In the genomic region with DNA sequence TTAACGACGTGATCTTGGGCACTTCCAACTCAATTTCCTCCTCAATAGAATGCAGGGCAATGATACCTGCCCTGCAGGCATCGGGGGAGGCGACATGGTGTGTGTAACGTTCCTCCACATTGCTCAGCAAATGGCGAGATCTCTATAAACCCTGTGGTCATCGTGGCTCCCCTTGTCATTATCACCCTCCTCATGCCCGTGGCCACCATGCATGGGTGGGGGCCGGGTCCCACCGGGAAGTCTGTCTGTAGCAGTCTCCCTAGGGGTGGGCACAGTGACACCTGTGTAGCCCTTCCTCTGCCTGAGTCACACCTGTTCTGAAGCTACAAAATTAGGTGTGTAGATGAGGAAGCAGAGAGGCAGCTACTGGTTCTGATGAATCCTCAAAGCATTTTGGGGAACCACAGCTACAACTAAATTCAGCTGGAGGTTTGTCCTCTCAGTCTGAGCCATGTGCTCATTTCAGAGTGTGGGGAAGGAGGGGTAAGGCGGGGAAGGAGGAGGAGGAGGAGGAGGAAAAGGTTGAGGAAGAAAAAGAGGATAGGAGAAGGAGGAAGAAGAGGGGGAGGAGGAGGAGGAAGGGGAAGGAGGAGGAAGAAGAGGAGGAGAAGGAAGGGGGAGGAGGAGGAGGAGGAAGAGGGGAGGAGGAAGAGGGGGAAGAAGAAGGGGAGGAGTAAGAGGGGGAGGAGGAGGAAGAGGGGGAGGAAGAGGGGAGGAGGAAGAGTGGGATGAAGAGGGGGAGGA, we compare ENCODE assay signal across 18 cellular contexts. TPM values are rescaled to one million over a fixed set of nuclear protein-coding genes. Genes with fewer than 3 reads are reported as not detected.
A peak's percentile ranks its signal among the peaks of the same experiment; 100 is the strongest.
DNase-seq lines count a peak whose midpoint lies in the region; ATAC-seq and TF ChIP-seq lines count a peak whose summit lies in the region.
"Had no signal": no experiment of that assay in that cellular context is flagged by ENCODE, and none has a peak within 500 bp of the region (broad histone marks: within the 10 kb centered on the region; RNA-seq: fewer than 3 reads in every experiment).

No MANE protein-coding gene starts in this region.

- H3K9ac ChIP-seq in MM.1S (ENCODE audit: low read length), result no peak overlapping the region

- ATAC-seq in activated CD8-positive, alpha-beta memory T cell treated with anti-CD3 and anti-CD28 coated beads, Interleukin-2, amount 10 ng/mL, durations not matched to agents 7 days and 5 days, result no peak
- peak; percentile 50 for ATAC-seq in foreskin keratinocyte
- ATAC-seq in stimulated activated memory B cell treated with anti-CD40 and anti-IgM and Interleukin-4, amounts not matched to agents 10 μg/mL and 1 μg/mL and 100 μg/mL, for 72 hours, result peak; percentile 37
- ATAC-seq: activated naive CD4-positive, alpha-beta T cell treated with anti-CD3 and anti-CD28 coated beads, Interleukin-2, amount 50 U/mL, for 72 hours; CD8-positive, alpha-beta T cell had no signal

- no peak overlapping the region for H3K4me2 ChIP-seq in MM.1S (ENCODE audit: low read depth, low read length)

- H3K9me2 ChIP-seq in MM.1S (replicated peaks; ENCODE audit: insufficient read depth, low read length), result no peaks in the 10 kb centered on the region

- H3K9me3 ChIP-seq in MM.1S (replicated peaks; ENCODE audit: insufficient read depth, low read length), result no peaks in the 10 kb centered on the region

- no peak overlapping the region for H3K4me3 Mint-ChIP-seq in activated CD8-positive, alpha-beta memory T cell treated with anti-CD3 and anti-CD28 coated beads, Interleukin-2, amount 10 ng/mL, durations not matched to agents 7 days and 5 days
- H3K4me3 Mint-ChIP-seq in stimulated activated memory B cell treated with anti-CD40 and anti-IgM and Interleukin-4, amounts not matched to agents 10 μg/mL and 1 μg/mL and 100 μg/mL, for 72 hours, result peak overlapping the region; percentile 47
- H3K4me3 Mint-ChIP-seq in chondrocyte (ENCODE audit: unreplicated experiment), result no peak overlapping the region
- H3K4me3 Mint-ChIP-seq: CD8-positive, alpha-beta T cell had no signal

- no peaks in the 10 kb centered on the region for H4K20me1 ChIP-seq in MM.1S (ENCODE audit: insufficient read depth, low read length)

- no peak overlapping the region for H3K27ac Mint-ChIP-seq in activated CD8-positive, alpha-beta memory T cell treated with anti-CD3 and anti-CD28 coated beads, Interleukin-2, amount 10 ng/mL, durations not matched to agents 7 days and 5 days
- H3K27ac Mint-ChIP-seq in stimulated activated memory B cell treated with anti-CD40 and anti-IgM and Interleukin-4, amounts not matched to agents 10 μg/mL and 1 μg/mL and 100 μg/mL, for 72 hours, result peak overlapping the region; percentile 90
- H3K27ac Mint-ChIP-seq in chondrocyte (ENCODE audit: unreplicated experiment), result no peak overlapping the region
- H3K27ac Mint-ChIP-seq: activated naive CD4-positive, alpha-beta T cell treated with anti-CD3 and anti-CD28 coated beads, Interleukin-2, amount 50 U/mL, for 72 hours; CD8-positive, alpha-beta T cell had no signal

- H3K4me3 ChIP-seq in MM.1S (ENCODE audit: low read length), result no peak overlapping the region
- H3K4me3 ChIP-seq: SK-N-MC had no signal

- no peaks in the 10 kb centered on the region for H3K36me3 ChIP-seq in MM.1S (replicated peaks; ENCODE audit: insufficient read depth, low read length)

- no peaks in the 10 kb centered on the region for H3K27me3 Mint-ChIP-seq in activated CD8-positive, alpha-beta memory T cell treated with anti-CD3 and anti-CD28 coated beads, Interleukin-2, amount 10 ng/mL, durations not matched to agents 7 days and 5 days
- H3K27me3 Mint-ChIP-seq in stimulated activated memory B cell treated with anti-CD40 and anti-IgM and Interleukin-4, amounts not matched to agents 10 μg/mL and 1 μg/mL and 100 μg/mL, for 72 hours, result no peaks in the 10 kb centered on the region
- peaks cover 12% of the 10 kb centered on the region for H3K27me3 Mint-ChIP-seq in chondrocyte (ENCODE audit: low read depth)

- in situ Hi-C loops in KBM-7 (cut with MboI; ENCODE audit: low pct_unique_long_range_greater_than_20kb, low sequenced_read_pairs), result no loop called here

- no peaks in the 10 kb centered on the region for H3K36me3 Mint-ChIP-seq in activated CD8-positive, alpha-beta memory T cell treated with anti-CD3 and anti-CD28 coated beads, Interleukin-2, amount 10 ng/mL, durations not matched to agents 7 days and 5 days
- H3K36me3 Mint-ChIP-seq in stimulated activated memory B cell treated with anti-CD40 and anti-IgM and Interleukin-4, amounts not matched to agents 10 μg/mL and 1 μg/mL and 100 μg/mL, for 72 hours, result no peaks in the 10 kb centered on the region
- no peaks in the 10 kb centered on the region for H3K36me3 Mint-ChIP-seq in chondrocyte (ENCODE audit: low read depth)
- H3K36me3 Mint-ChIP-seq: activated naive CD4-positive, alpha-beta T cell treated with anti-CD3 and anti-CD28 coated beads, Interleukin-2, amount 50 U/mL, for 72 hours; CD8-positive, alpha-beta T cell had no signal

- H3K27me3 ChIP-seq in foreskin keratinocyte, result peaks cover 12% of the 10 kb centered on the region
- peaks cover 18% of the 10 kb centered on the region; the same call in 1 of the 2 replicates for H3K27me3 ChIP-seq in MM.1S (replicated peaks; ENCODE audit: insufficient read depth, low read length)

- TF ChIP-seq CTCF in foreskin keratinocyte (conservative IDR thresholded peaks at IDR 0.05) (no peak), chondrocyte (IDR thresholded peaks at IDR 0.05) (no peak), MM.1S (IDR thresholded peaks at IDR 0.05; ENCODE audit: low read length) (no peak)

- no peaks in the 10 kb centered on the region for H3F3A ChIP-seq in MM.1S (ENCODE audit: insufficient read depth, low read length)

- CTCF ChIA-PET in activated CD8-positive, alpha-beta memory T cell treated with anti-CD3 and anti-CD28 coated beads, Interleukin-2, amount 10 ng/mL, durations not matched to agents 7 days and 5 days (lab: Charles Lee), result interaction anchor here (3.0 kb wide), 1 partner anchor 11 kb away, joined by 16 read pairs; no protein-coding TSS in a partner anchor

- H3K4me1 ChIP-seq in foreskin keratinocyte, result no peaks in the 10 kb centered on the region
- 0 out of 2 replicates have a peak, but pooled peaks cover 3% of the 10 kb centered on the region for H3K4me1 ChIP-seq in MM.1S (ENCODE audit: low read length)

- H3K27ac ChIP-seq in foreskin keratinocyte, result no peak overlapping the region
- H3K27ac ChIP-seq in MM.1S (ENCODE audit: low read length), result no peak overlapping the region
- H3K27ac ChIP-seq: SK-N-MC had no signal

- H3K4me1 Mint-ChIP-seq in activated CD8-positive, alpha-beta memory T cell treated with anti-CD3 and anti-CD28 coated beads, Interleukin-2, amount 10 ng/mL, durations not matched to agents 7 days and 5 days, result peaks cover 6% of the 10 kb centered on the region
- H3K4me1 Mint-ChIP-seq in stimulated activated memory B cell treated with anti-CD40 and anti-IgM and Interleukin-4, amounts not matched to agents 10 μg/mL and 1 μg/mL and 100 μg/mL, for 72 hours, result peaks cover 81% of the 10 kb centered on the region
- peaks cover 57% of the 10 kb centered on the region for H3K4me1 Mint-ChIP-seq in chondrocyte (ENCODE audit: low read depth)

- peak; percentile 42 for DNase-seq in activated CD8-positive, alpha-beta memory T cell treated with anti-CD3 and anti-CD28 coated beads, Interleukin-2, amount 50 U/mL, for 48 hours
- DNase-seq in activated CD8-positive, alpha-beta memory T cell treated with anti-CD3 and anti-CD28 coated beads, Interleukin-2, amount 10 ng/mL, durations not matched to agents 7 days and 5 days, result no peak
- DNase-seq in KBM-7 (peak; percentile 18), foreskin keratinocyte (no peak), chondrocyte (ENCODE audit: low spot score) (no peak), MM.1S (no peak), GF-D8 (lab: John Stamatoyannopoulos, UW) (no peak)
- DNase-seq: activated CD4-positive, alpha-beta T cell treated with anti-CD3 and anti-CD28 coated beads for 48 hours; DMS79 treated with DMSO at 0.1 percent for 48 hours; hypothalamus; NCI-H1436; NCI-H2171 treated with DMSO at 0.1 percent for 48 hours; NCI-H748 treated with DMSO at 0.1 percent for 48 hours; trophoblast cell had no signal

- H2AFZ ChIP-seq in MM.1S (ENCODE audit: low read length), result no peak overlapping the region

- no peaks in the 10 kb centered on the region for H3K79me2 ChIP-seq in MM.1S (ENCODE audit: low read length)

- no peaks in the 10 kb centered on the region for H3K9me3 Mint-ChIP-seq in activated CD8-positive, alpha-beta memory T cell treated with anti-CD3 and anti-CD28 coated beads, Interleukin-2, amount 10 ng/mL, durations not matched to agents 7 days and 5 days (ENCODE audit: low read depth)
- no peaks in the 10 kb centered on the region for H3K9me3 Mint-ChIP-seq in stimulated activated memory B cell treated with anti-CD40 and anti-IgM and Interleukin-4, amounts not matched to agents 10 μg/mL and 1 μg/mL and 100 μg/mL, for 72 hours
- H3K9me3 Mint-ChIP-seq in chondrocyte (ENCODE audit: low read depth), result no peaks in the 10 kb centered on the region
- H3K9me3 Mint-ChIP-seq: activated naive CD4-positive, alpha-beta T cell treated with anti-CD3 and anti-CD28 coated beads, Interleukin-2, amount 50 U/mL, for 72 hours; CD8-positive, alpha-beta T cell had no signal

RNA-seq across cellular contexts. Expression of a gene that starts 11.0 kb away (rescaled TPM):
- 1 to 10 TPM; 5.9 to 8.2 TPM for total RNA-seq in activated CD8-positive, alpha-beta memory T cell treated with anti-CD3 and anti-CD28 coated beads, Interleukin-2, amount 10 ng/mL, durations not matched to agents 7 days and 5 days
- 0.10 and 0.11 TPM in 2 replicates for total RNA-seq in foreskin keratinocyte
- 0.11 and 0.14 TPM in 2 replicates for polyA plus RNA-seq in foreskin keratinocyte
- 0.30 to 0.92 TPM in 2 of 3 replicates, not detected in the other for total RNA-seq in chondrocyte

Comparison
In these comparisons a context has a peak if more than half of its experiments do, and no peak if none do; other contexts are left out.
1. DNase-seq: peak in activated CD8-positive, alpha-beta memory T cell treated with anti-CD3 and anti-CD28 coated beads, Interleukin-2, amount 50 U/mL, for 48 hours (single experiment) and KBM-7 (single experiment); none in activated CD8-positive, alpha-beta memory T cell treated with anti-CD3 and anti-CD28 coated beads, Interleukin-2, amount 10 ng/mL, durations not matched to agents 7 days and 5 days (single experiment), foreskin keratinocyte (0 of 2), chondrocyte (single experiment), MM.1S (single experiment) and GF-D8 (single experiment).